8 cellular contexts compared by ENCODE assay signal in genomic region chr11:119168471-119169271, GRCh38. TPM values are rescaled to one million over a fixed set of nuclear protein-coding genes. Genes with fewer than 3 reads are reported as not detected.
DNase-seq lines count a peak whose midpoint lies in the region; ATAC-seq and TF ChIP-seq lines count a peak whose summit lies in the region.

Gene NLRX1, plus strand, starts transcription at chr11:119168725. Its CDS starts 2,679 bp downstream, at chr11:119171404.

- TF ChIP-seq CTCF in foreskin fibroblast (IDR thresholded peaks at IDR 0.05; ENCODE audit: low read depth, low read length) (peak; percentile 88), neural progenitor cell (IDR thresholded peaks at IDR 0.05) (peak; percentile 86)

- H3K27ac ChIP-seq in HUES48 (ENCODE audit: low read depth, low read length), result peak within 1 kb of the TSS; percentile 92
- peak within 1 kb of the TSS; percentile 69 for H3K27ac ChIP-seq in neural progenitor cell
- peak within 1 kb of the TSS; percentile 90 for H3K27ac ChIP-seq in stomach smooth muscle (ENCODE audit: low read length)

- H3K79me2 ChIP-seq in neural progenitor cell (ENCODE audit: low read depth), result no peaks in the 10 kb centered on the region

- no peaks in the 10 kb centered on the region for H3K4me1 ChIP-seq in HUES48 (ENCODE audit: control insufficient read depth, insufficient read depth, low read length)
- peaks cover 5% of the 10 kb centered on the region for H3K4me1 ChIP-seq in neural progenitor cell
- H3K4me1 ChIP-seq in stomach smooth muscle (ENCODE audit: control insufficient read depth, insufficient read depth, low read length), result peaks cover 11% of the 10 kb centered on the region

- H3K36me3 ChIP-seq in HUES48 (ENCODE audit: control insufficient read depth, insufficient read depth, low read length), result no peaks in the 10 kb centered on the region
- H3K36me3 ChIP-seq in neural progenitor cell, result no peaks in the 10 kb centered on the region
- H3K36me3 ChIP-seq in stomach smooth muscle (ENCODE audit: control insufficient read depth in 2 of 2, insufficient read depth in 2 of 2, low read length in 2 of 2), result peaks cover 0 to 5% of the 10 kb centered on the region in 2 donors

- peak within 1 kb of the TSS; percentile 87 for H3K4me2 ChIP-seq in neural progenitor cell

- H3K9ac ChIP-seq in HUES48 (ENCODE audit: low read depth, low read length) (peak within 1 kb of the TSS; percentile 81), neural progenitor cell (peak within 1 kb of the TSS; percentile 68), stomach smooth muscle (ENCODE audit: low read length in 2 of 2) (peak within 1 kb of the TSS; percentile 86 to 92)

- H3K36me3 Mint-ChIP-seq in neural progenitor cell, result no peaks in the 10 kb centered on the region

- H4K20me1 ChIP-seq in neural progenitor cell (ENCODE audit: low read depth), result no peaks in the 10 kb centered on the region

- H3K9me3 ChIP-seq in HUES48 (ENCODE audit: control insufficient read depth, insufficient read depth, low read length) (no peaks in the 10 kb centered on the region), neural progenitor cell (ENCODE audit: low read depth) (no peaks in the 10 kb centered on the region), stomach smooth muscle (ENCODE audit: control insufficient read depth in 2 of 2, low read length in 2 of 2) (no peaks in the 10 kb centered on the region)

- no peaks in the 10 kb centered on the region for H3K9me3 Mint-ChIP-seq in neural progenitor cell

- H2AFZ ChIP-seq in neural progenitor cell (replicated peaks), result peak within 1 kb of the TSS; percentile 97

- H3F3A ChIP-seq in neural progenitor cell (ENCODE audit: low read depth), result peaks cover 21% of the 10 kb centered on the region

- peak within 1 kb of the TSS; percentile 83 for H3K27ac Mint-ChIP-seq in neural progenitor cell

- no peaks in the 10 kb centered on the region for H3K27me3 ChIP-seq in HUES48 (ENCODE audit: control insufficient read depth, insufficient read depth, low read length)
- H3K27me3 ChIP-seq in neural progenitor cell, result no peaks in the 10 kb centered on the region
- no peaks in the 10 kb centered on the region for H3K27me3 ChIP-seq in stomach smooth muscle (ENCODE audit: control insufficient read depth in 1 of 2, insufficient read depth in 2 of 2, low read length in 2 of 2)

- peaks cover 10% of the 10 kb centered on the region for H3K27me3 Mint-ChIP-seq in neural progenitor cell (ENCODE audit: insufficient read depth, low read depth)

- H3K4me1 Mint-ChIP-seq in neural progenitor cell, result peaks cover 9% of the 10 kb centered on the region

- DNase-seq in DMS 273 (lab: John Stamatoyannopoulos, UW; ENCODE audit: unreplicated experiment) (peak; percentile 87), RPMI7951 (ENCODE audit: low read depth) (peak; percentile 76), foreskin fibroblast (peak; percentile 72 to 93), neural progenitor cell (ENCODE audit: low spot score) (peak; percentile 90)
- DNase-seq in activated effector memory CD4-positive, alpha-beta T cell treated with anti-CD3 and anti-CD28 coated beads, Interleukin-2, amount 50 U/mL, for 16 hours, result peak; percentile 94

- peak within 1 kb of the TSS; percentile 87 for H3K4me3 Mint-ChIP-seq in neural progenitor cell

- H3K4me3 ChIP-seq in HUES48 (ENCODE audit: low read depth, low read length) (peak within 1 kb of the TSS; percentile 70), foreskin fibroblast (ENCODE audit: low read depth in 1 of 2, low read length in 2 of 2) (peak within 1 kb of the TSS; percentile 69 to 70), neural progenitor cell (peak within 1 kb of the TSS; percentile 75), stomach smooth muscle (ENCODE audit: low read length in 2 of 2) (peak within 1 kb of the TSS; percentile 82 to 83)

- peak; percentile 91 for ATAC-seq in GM21381 (IDR thresholded peaks at IDR 0.05; ENCODE audit: unreplicated experiment)

RNA-seq across cellular contexts. Expression of gene NLRX1, which starts in this region (rescaled TPM):
- 4.9 and 5.6 TPM in 2 replicates for total RNA-seq in RPMI7951 (2014; rRNA removed; shearing (Covaris generic))
- 10.2 and 34.8 TPM in 2 replicates for total RNA-seq in neural progenitor cell (ENCODE audit: low replicate concordance)

Comparison
In these comparisons a context has a peak if more than half of its experiments do, and no peak if none do; other contexts are left out.
1. Peak in every context shown above with its lines: DNase-seq, ATAC-seq, H3K4me3 ChIP-seq and H3K27ac ChIP-seq.